Comparison of ENCODE assay signal across 8 cellular contexts in the genomic region with DNA sequence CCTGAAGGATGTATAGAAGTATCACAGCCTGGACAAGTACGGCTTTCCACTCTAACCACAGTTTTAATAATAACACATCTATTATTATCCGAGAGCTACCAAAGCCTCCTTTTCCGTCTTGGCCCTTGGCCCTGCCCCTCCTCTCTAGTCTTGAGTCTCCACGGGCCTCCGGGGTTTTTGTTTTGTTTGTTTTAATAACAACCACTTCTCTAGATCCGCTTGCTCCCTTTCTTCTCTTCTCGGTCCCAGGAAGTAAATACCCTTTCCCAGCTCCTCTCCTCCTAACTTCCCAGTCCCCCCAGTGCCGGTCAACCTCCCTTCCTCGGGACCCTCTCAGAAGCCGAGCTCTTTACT. TPM values are rescaled to one million over a fixed set of nuclear protein-coding genes. Genes with fewer than 3 reads are reported as not detected.
DNase-seq lines count a peak whose midpoint lies in the region; ATAC-seq and TF ChIP-seq lines count a peak whose summit lies in the region.

No MANE protein-coding gene starts in this region.

- H3K27ac ChIP-seq in effector memory CD4-positive, alpha-beta T cell (ENCODE audit: insufficient read depth, low read length, poor library complexity, severe bottlenecking): no peak overlapping the region

- ATAC-seq in GM19035 (IDR thresholded peaks at IDR 0.05; ENCODE audit: unreplicated experiment): no peak
- ATAC-seq in GM18517 (IDR thresholded peaks at IDR 0.05; ENCODE audit: unreplicated experiment): no peak
- no peak for ATAC-seq in HG02938 (IDR thresholded peaks at IDR 0.05; ENCODE audit: unreplicated experiment)

- no peak for TF ChIP-seq CTCF in BE2C (IDR thresholded peaks at IDR 0.05; ENCODE audit: low read depth, low read length)
- no peak for TF ChIP-seq CTCF in NB4 (IDR thresholded peaks at IDR 0.05; ENCODE audit: low read depth, low read length)

- DNase-seq in BE2C (no peak), NB4 (ENCODE audit: low read depth) (no peak), NCI-H2029 (lab: John Stamatoyannopoulos, UW) (no peak)
- no peak for DNase-seq in effector memory CD4-positive, alpha-beta T cell

- peak overlapping the region; percentile 76 for H3K9ac ChIP-seq in mucosa of stomach (ENCODE audit: low read length)

- no peak for TF ChIP-seq POLR2A in NB4 (IDR thresholded peaks at IDR 0.05; ENCODE audit: extremely low read depth, insufficient read length)

- H3K4me1 ChIP-seq in BE2C: peaks cover 2% of the 10 kb centered on the region; the same call in 1 of the 2 replicates
- H3K4me1 ChIP-seq in effector memory CD4-positive, alpha-beta T cell (ENCODE audit: control insufficient read depth, insufficient read depth, low read length, poor library complexity, severe bottlenecking): peaks cover 11% of the 10 kb centered on the region
- H3K4me1 ChIP-seq in mucosa of stomach (ENCODE audit: control insufficient read depth, insufficient read depth, low read length): no peaks in the 10 kb centered on the region

- H3K27me3 ChIP-seq in BE2C: no peaks in the 10 kb centered on the region
- no peaks in the 10 kb centered on the region for H3K27me3 ChIP-seq in effector memory CD4-positive, alpha-beta T cell (replicated peaks; ENCODE audit: control insufficient read depth, insufficient read depth, low read length, poor library complexity, severe bottlenecking)
- no peaks in the 10 kb centered on the region for H3K27me3 ChIP-seq in mucosa of stomach (ENCODE audit: control insufficient read depth, insufficient read depth, low read length)

- H3K9me3 ChIP-seq in BE2C (no peaks in the 10 kb centered on the region), mucosa of stomach (ENCODE audit: control insufficient read depth, low read length) (no peaks in the 10 kb centered on the region)
- H3K9me3 ChIP-seq in effector memory CD4-positive, alpha-beta T cell (ENCODE audit: control insufficient read depth, low read length): no peaks in the 10 kb centered on the region

- no peaks in the 10 kb centered on the region for H3K36me3 ChIP-seq in BE2C
- no peaks in the 10 kb centered on the region for H3K36me3 ChIP-seq in effector memory CD4-positive, alpha-beta T cell (ENCODE audit: control insufficient read depth, insufficient read depth, low read length)
- no peaks in the 10 kb centered on the region for H3K36me3 ChIP-seq in mucosa of stomach (ENCODE audit: control insufficient read depth, insufficient read depth, low read length)

- H3K4me3 ChIP-seq in BE2C (ENCODE audit: low read depth, low read length): peak overlapping the region; percentile 95
- peak overlapping the region; percentile 6 for H3K4me3 ChIP-seq in NB4 (ENCODE audit: low read depth, low read length)
- peak overlapping the region; percentile 80 for H3K4me3 ChIP-seq in effector memory CD4-positive, alpha-beta T cell (ENCODE audit: insufficient read depth, low read depth, low read length, poor library complexity, severe bottlenecking)
- peak overlapping the region; percentile 80 for H3K4me3 ChIP-seq in mucosa of stomach (ENCODE audit: low read length)

RNA-seq across cellular contexts. Expression of gene LCA5, which starts 0.6 kb away (rescaled TPM):
- 0.91 TPM for polyA plus RNA-seq in BE2C (2012; ENCODE audit: insufficient read depth, insufficient read length, low read depth)

Comparison
In these comparisons a context has a peak if more than half of its experiments do, and no peak if none do; other contexts are left out.
1. H3K4me3 ChIP-seq: peak in every context shown above with its lines; median percentile 95 in BE2C; 80 in effector memory CD4-positive, alpha-beta T cell; 80 in mucosa of stomach; 6 in NB4.